In the genomic region with DNA sequence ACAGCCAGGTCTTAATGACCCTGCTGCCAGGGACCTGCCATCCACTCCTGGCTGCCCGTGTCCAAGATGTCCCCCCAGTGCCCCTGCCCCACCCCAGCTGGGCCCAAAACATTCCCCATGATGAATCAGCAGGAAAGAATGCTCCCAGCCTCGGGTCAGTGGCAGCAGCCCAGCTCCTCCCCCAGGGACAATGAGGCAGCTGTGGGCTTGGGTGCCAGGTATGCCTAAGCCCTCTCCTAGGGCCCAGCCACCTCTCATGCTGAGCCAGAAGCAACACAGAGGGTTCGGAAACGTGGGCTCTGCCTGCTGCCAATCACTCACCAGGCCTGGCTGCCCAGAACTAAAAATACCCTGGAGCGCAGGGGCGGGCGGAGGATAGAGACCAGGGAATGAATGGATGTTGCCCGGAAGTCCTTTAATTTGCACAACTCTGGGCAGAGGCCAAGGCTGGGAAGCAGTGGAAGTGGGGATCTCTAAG, we compare ENCODE assay signal across 8 cellular contexts. TPM values are rescaled to one million over a fixed set of nuclear protein-coding genes. Genes with fewer than 3 reads are reported as not detected.
DNase-seq lines count a peak whose midpoint lies in the region; ATAC-seq and TF ChIP-seq lines count a peak whose summit lies in the region.

No MANE protein-coding gene starts in this region.

- H3K4me1 Mint-ChIP-seq in activated CD8-positive, alpha-beta T cell treated with anti-CD3 and anti-CD28 coated beads, Interleukin-2, amount 10 ng/mL, durations not matched to agents 7 days and 5 days (ENCODE audit: low read depth) = peaks cover 4% of the 10 kb centered on the region
- no peaks in the 10 kb centered on the region for H3K4me1 Mint-ChIP-seq in activated CD4-positive, alpha-beta T cell treated with anti-CD3 and anti-CD28 coated beads, Interleukin-2, amount 10 ng/mL, durations not matched to agents 7 days and 5 days

- DNase-seq in GM03348 (ENCODE audit: low spot score) (peak; percentile 96), Right ventricle myocardium inferior (ENCODE audit: missing footprints) (peak; percentile 87), sciatic nerve (ENCODE audit: low spot score) (peak; percentile 82), NCI-H1436 treated with DMSO at 0.1 percent for 48 hours (lab: John Stamatoyannopoulos, UW) (no peak)
- DNase-seq in activated CD8-positive, alpha-beta T cell treated with anti-CD3 and anti-CD28 coated beads, Interleukin-2, amount 10 ng/mL, durations not matched to agents 7 days and 5 days = no peak
- no peak for DNase-seq in activated CD4-positive, alpha-beta T cell treated with anti-CD3 and anti-CD28 coated beads, Interleukin-2, amount 10 ng/mL, durations not matched to agents 7 days and 5 days

- CTCF ChIA-PET in activated CD8-positive, alpha-beta T cell treated with anti-CD3 and anti-CD28 coated beads, Interleukin-2, amount 10 ng/mL, durations not matched to agents 7 days and 5 days (lab: Charles Lee) = no interaction called here
- CTCF ChIA-PET in activated CD4-positive, alpha-beta T cell treated with anti-CD3 and anti-CD28 coated beads, Interleukin-2, amount 10 ng/mL, durations not matched to agents 7 days and 5 days (lab: Charles Lee) = no interaction called here

- H3K36me3 Mint-ChIP-seq in activated CD8-positive, alpha-beta T cell treated with anti-CD3 and anti-CD28 coated beads, Interleukin-2, amount 10 ng/mL, durations not matched to agents 7 days and 5 days (ENCODE audit: low read depth) = no peaks in the 10 kb centered on the region
- no peaks in the 10 kb centered on the region for H3K36me3 Mint-ChIP-seq in activated CD4-positive, alpha-beta T cell treated with anti-CD3 and anti-CD28 coated beads, Interleukin-2, amount 10 ng/mL, durations not matched to agents 7 days and 5 days (ENCODE audit: low read depth)

- no peak overlapping the region for H3K27ac Mint-ChIP-seq in activated CD8-positive, alpha-beta T cell treated with anti-CD3 and anti-CD28 coated beads, Interleukin-2, amount 10 ng/mL, durations not matched to agents 7 days and 5 days
- no peak overlapping the region for H3K27ac Mint-ChIP-seq in activated CD4-positive, alpha-beta T cell treated with anti-CD3 and anti-CD28 coated beads, Interleukin-2, amount 10 ng/mL, durations not matched to agents 7 days and 5 days

- intact Hi-C loops in Right ventricle myocardium inferior (cut with DNase I) = loop anchor here (5.0 kb wide), 2 partner anchors 198 to 1163 kb away; partner anchors contain the start of gene GOT1
- intact Hi-C loops in sciatic nerve (cut with DNase I) = no loop called here

- peaks cover 39% of the 10 kb centered on the region for H3K27me3 Mint-ChIP-seq in activated CD8-positive, alpha-beta T cell treated with anti-CD3 and anti-CD28 coated beads, Interleukin-2, amount 10 ng/mL, durations not matched to agents 7 days and 5 days (ENCODE audit: low read depth)
- H3K27me3 Mint-ChIP-seq in activated CD4-positive, alpha-beta T cell treated with anti-CD3 and anti-CD28 coated beads, Interleukin-2, amount 10 ng/mL, durations not matched to agents 7 days and 5 days = peaks cover 46% of the 10 kb centered on the region

- no peak overlapping the region for H3K4me3 Mint-ChIP-seq in activated CD8-positive, alpha-beta T cell treated with anti-CD3 and anti-CD28 coated beads, Interleukin-2, amount 10 ng/mL, durations not matched to agents 7 days and 5 days
- H3K4me3 Mint-ChIP-seq in activated CD4-positive, alpha-beta T cell treated with anti-CD3 and anti-CD28 coated beads, Interleukin-2, amount 10 ng/mL, durations not matched to agents 7 days and 5 days = no peak overlapping the region

- H3K9me3 Mint-ChIP-seq in activated CD8-positive, alpha-beta T cell treated with anti-CD3 and anti-CD28 coated beads, Interleukin-2, amount 10 ng/mL, durations not matched to agents 7 days and 5 days (ENCODE audit: insufficient read depth) = no peaks in the 10 kb centered on the region
- no peaks in the 10 kb centered on the region for H3K9me3 Mint-ChIP-seq in activated CD4-positive, alpha-beta T cell treated with anti-CD3 and anti-CD28 coated beads, Interleukin-2, amount 10 ng/mL, durations not matched to agents 7 days and 5 days

- peak; percentile 76 for ATAC-seq in SK-N-SH treated with all-trans-retinoic acid at 6 μM for 48 hours
- ATAC-seq in Right ventricle myocardium inferior = peak; percentile 92
- peak; percentile 77 for ATAC-seq in sciatic nerve
- ATAC-seq in HG03521 (IDR thresholded peaks at IDR 0.05; ENCODE audit: unreplicated experiment) = no peak
- no peak for ATAC-seq in activated CD8-positive, alpha-beta T cell treated with anti-CD3 and anti-CD28 coated beads, Interleukin-2, amount 10 ng/mL, durations not matched to agents 7 days and 5 days

- POLR2A ChIA-PET in activated CD8-positive, alpha-beta T cell treated with anti-CD3 and anti-CD28 coated beads, Interleukin-2, amount 10 ng/mL, durations not matched to agents 7 days and 5 days (lab: Charles Lee) = interaction anchor here (0.5 kb wide), 1 partner anchor 116 kb away, joined by 3 read pairs; no protein-coding TSS in a partner anchor
- POLR2A ChIA-PET in activated CD4-positive, alpha-beta T cell treated with anti-CD3 and anti-CD28 coated beads, Interleukin-2, amount 10 ng/mL, durations not matched to agents 7 days and 5 days (lab: Charles Lee) = no interaction called here

TF ChIP-seq in SK-N-SH treated with all-trans-retinoic acid at 6 μM for 48 hours, 23 proteins besides CTCF, POLR2A, EP300 and RAD21:
- no peak for TF ChIP-seq CSDC2 (CRISPR knock-in tag; IDR thresholded peaks at IDR 0.05)
- TF ChIP-seq, protein P1, sequence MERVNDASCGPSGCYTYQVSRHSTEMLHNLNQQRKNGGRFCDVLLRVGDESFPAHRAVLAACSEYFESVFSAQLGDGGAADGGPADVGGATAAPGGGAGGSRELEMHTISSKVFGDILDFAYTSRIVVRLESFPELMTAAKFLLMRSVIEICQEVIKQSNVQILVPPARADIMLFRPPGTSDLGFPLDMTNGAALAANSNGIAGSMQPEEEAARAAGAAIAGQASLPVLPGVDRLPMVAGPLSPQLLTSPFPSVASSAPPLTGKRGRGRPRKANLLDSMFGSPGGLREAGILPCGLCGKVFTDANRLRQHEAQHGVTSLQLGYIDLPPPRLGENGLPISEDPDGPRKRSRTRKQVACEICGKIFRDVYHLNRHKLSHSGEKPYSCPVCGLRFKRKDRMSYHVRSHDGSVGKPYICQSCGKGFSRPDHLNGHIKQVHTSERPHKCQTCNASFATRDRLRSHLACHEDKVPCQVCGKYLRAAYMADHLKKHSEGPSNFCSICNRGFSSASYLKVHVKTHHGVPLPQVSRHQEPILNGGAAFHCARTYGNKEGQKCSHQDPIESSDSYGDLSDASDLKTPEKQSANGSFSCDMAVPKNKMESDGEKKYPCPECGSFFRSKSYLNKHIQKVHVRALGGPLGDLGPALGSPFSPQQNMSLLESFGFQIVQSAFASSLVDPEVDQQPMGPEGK (CRISPR knock-in tag; IDR thresholded peaks at IDR 0.05; ENCODE audit: borderline replicate concordance) = peak; percentile 73; the same call in 1 of the 2 replicates
- no peak for TF ChIP-seq TOX (CRISPR knock-in tag; IDR thresholded peaks at IDR 0.05; ENCODE audit: borderline replicate concordance)

RNA-seq across cellular contexts. Expression of gene LOXL4, which starts 1.5 kb away (rescaled TPM):
- total RNA-seq in Right ventricle myocardium inferior (0.54 TPM), sciatic nerve (8.2 TPM)
- total RNA-seq in activated CD8-positive, alpha-beta T cell treated with anti-CD3 and anti-CD28 coated beads, Interleukin-2, amount 10 ng/mL, durations not matched to agents 7 days and 5 days = not detected
- not detected for total RNA-seq in activated CD4-positive, alpha-beta T cell treated with anti-CD3 and anti-CD28 coated beads, Interleukin-2, amount 10 ng/mL, durations not matched to agents 7 days and 5 days

Comparison
In these comparisons a context has a peak if more than half of its experiments do, and no peak if none do; other contexts are left out.
1. DNase-seq: peak in GM03348 (single experiment), Right ventricle myocardium inferior (single experiment) and sciatic nerve (single experiment); none in activated CD8-positive, alpha-beta T cell treated with anti-CD3 and anti-CD28 coated beads, Interleukin-2, amount 10 ng/mL, durations not matched to agents 7 days and 5 days (single experiment), activated CD4-positive, alpha-beta T cell treated with anti-CD3 and anti-CD28 coated beads, Interleukin-2, amount 10 ng/mL, durations not matched to agents 7 days and 5 days (single experiment) and NCI-H1436 treated with DMSO at 0.1 percent for 48 hours (single experiment).
2. ATAC-seq: peak in SK-N-SH treated with all-trans-retinoic acid at 6 μM for 48 hours (single experiment), Right ventricle myocardium inferior (single experiment) and sciatic nerve (single experiment); none in HG03521 (single experiment) and activated CD8-positive, alpha-beta T cell treated with anti-CD3 and anti-CD28 coated beads, Interleukin-2, amount 10 ng/mL, durations not matched to agents 7 days and 5 days (single experiment).